17 cellular contexts compared by ENCODE assay signal in genomic region chr9:136092353-136092650, GRCh38. TPM values are rescaled to one million over a fixed set of nuclear protein-coding genes. Genes with fewer than 3 reads are reported as not detected.
A peak's percentile ranks its signal among the peaks of the same experiment; 100 is the strongest.
DNase-seq lines count a peak whose midpoint lies in the region; ATAC-seq, FAIRE-seq and TF ChIP-seq lines count a peak whose summit lies in the region.
"Had no signal": no experiment of that assay in that cellular context is flagged by ENCODE, and none has a peak within 500 bp of the region (broad histone marks: within the 10 kb centered on the region; RNA-seq: fewer than 3 reads in every experiment).

No MANE protein-coding gene starts in this region.

- peaks cover 74% of the 10 kb centered on the region for H3K79me2 ChIP-seq in K562 (ENCODE audit: control insufficient read depth, insufficient read depth, low read length)

- H2AFZ ChIP-seq in K562 (ENCODE audit: low read depth, low read length), result no peak overlapping the region

- H3K9ac ChIP-seq in HUES64 (ENCODE audit: low read depth, low read length) (no peak overlapping the region), K562 (ENCODE audit: insufficient read depth in 1 of 2, low read depth in 2 of 2, low read length in 2 of 2) (peak overlapping the region in 1 of 2 experiments; percentile 98; a peak in 2 of 4 replicates)
- H3K9ac ChIP-seq: BLaER1 had no signal

- H3K4me1 ChIP-seq in HUES64 (ENCODE audit: insufficient read depth, low read length), result peaks cover 21% of the 10 kb centered on the region
- peaks cover 20 to 79% of the 10 kb centered on the region in 2 experiments; a peak in 4 of 5 replicates for H3K4me1 ChIP-seq in K562 (replicated peaks in 1 of 2; ENCODE audit: control insufficient read depth in 2 of 2, insufficient read depth in 2 of 2, low read length in 2 of 2)

- H3K27me3 Mint-ChIP-seq in nephron (ENCODE audit: low read depth), result peaks cover 3% of the 10 kb centered on the region
- H3K27me3 Mint-ChIP-seq: activated naive CD8-positive, alpha-beta T cell had no signal

- no peaks in the 10 kb centered on the region for H3K9me3 Mint-ChIP-seq in nephron
- H3K9me3 Mint-ChIP-seq: activated T-cell treated with anti-CD3 and anti-CD28 coated beads, Interleukin-2, amount 50 U/mL, for 4 hours had no signal

- no peak for TF ChIP-seq POLR2A in K562 (conservative IDR thresholded peaks at IDR 0.05)

- TF ChIP-seq CTCF in K562 (IDR thresholded peaks at IDR 0.05 in 2 of 3, conservative IDR thresholded peaks at IDR 0.05 in 1 of 3; ENCODE audit: insufficient read depth in 2 of 3, low read depth in 1 of 3, low read length in 3 of 3) (no peak), nephron (IDR thresholded peaks at IDR 0.05; ENCODE audit: unreplicated experiment in 3 of 3) (no peak)

- in situ Hi-C loops in K562 (cut with MboI), result no loop called here

- whole genome bisulfite sequencing in HUES64, result 85% methylated on average over 10 of the region's 10 CpGs
- WGBS in K562 (ENCODE audit: insufficient coverage, low coverage, missing lambda C conversion rate), result 67% methylated on average over 10 of the region's 10 CpGs

- no peak for ATAC-seq in K562
- ATAC-seq in activated CD4-positive, CD25-positive, alpha-beta regulatory T cell treated with anti-CD3 and anti-CD28 coated beads, Interleukin-2, amount 50 U/mL, for 24 hours, result no peak
- ATAC-seq: activated T-cell treated with anti-CD3 and anti-CD28 coated beads, Interleukin-2, amount 50 U/mL, for 4 hours had no signal

- TF ChIP-seq RAD21 in K562 (CRISPR knock-in tag; conservative IDR thresholded peaks at IDR 0.05 in 1 of 2, IDR thresholded peaks at IDR 0.05 in 1 of 2), result no peak

- CTCF ChIA-PET in K562 (lab: Yijun Ruan, JAX; ENCODE audit: low intra/inter-chr PET ratio), result no interaction called here
- CTCF ChIA-PET in HEK293T (lab: Yijun Ruan, JAX), result no interaction called here

- no peaks in the 10 kb centered on the region for H3K9me1 ChIP-seq in K562 (ENCODE audit: control insufficient read depth, insufficient read depth, low read length)

- H4K20me1 ChIP-seq in K562 (replicated peaks; ENCODE audit: control insufficient read depth, insufficient read depth, low read length), result peaks cover 23% of the 10 kb centered on the region; the same call in 1 of the 2 replicates

- H3K36me3 ChIP-seq in HUES64 (ENCODE audit: insufficient read depth, low read length) (no peaks in the 10 kb centered on the region), K562 (ENCODE audit: control insufficient read depth, insufficient read depth, low read length) (peaks cover 27% of the 10 kb centered on the region; the same call in 2 of the 3 replicates)
- H3K36me3 ChIP-seq: BLaER1 had no signal

- intact Hi-C loops in K562 (cut with micrococcal nuclease), result loop anchor here (10.0 kb wide), 1 partner anchor 128 kb away; the partner anchor contains the start of gene UBAC1

- no peaks in the 10 kb centered on the region for H3K36me3 Mint-ChIP-seq in nephron (ENCODE audit: low read depth)
- H3K36me3 Mint-ChIP-seq: activated naive CD8-positive, alpha-beta T cell had no signal

- peaks cover 19% of the 10 kb centered on the region for H3K4me1 Mint-ChIP-seq in nephron

- POLR2A ChIA-PET in K562 (lab: Yijun Ruan, JAX), result interaction anchor here (0.8 kb wide), 1 partner anchor 15 kb away, joined by 3 read pairs; no protein-coding TSS in a partner anchor
- POLR2A ChIA-PET in HEK293T (lab: Yijun Ruan, JAX), result interaction anchor here (0.8 kb wide), 1 partner anchor 27 kb away, joined by 3 read pairs; no protein-coding TSS in a partner anchor

- no peak overlapping the region for H3K27ac Mint-ChIP-seq in nephron
- H3K27ac Mint-ChIP-seq: activated naive CD8-positive, alpha-beta T cell had no signal

- peaks cover 23% of the 10 kb centered on the region for H3K27me3 ChIP-seq in HUES64 (ENCODE audit: insufficient read depth, low read length)
- H3K27me3 ChIP-seq in K562 (ENCODE audit: control insufficient read depth in 2 of 2, insufficient read depth in 2 of 2, low read length in 2 of 2), result no peaks in the 10 kb centered on the region

- H3K9me3 ChIP-seq in HUES64 (ENCODE audit: insufficient read depth, low read depth, low read length), result no peaks in the 10 kb centered on the region
- no peaks in the 10 kb centered on the region for H3K9me3 ChIP-seq in K562 (replicated peaks; ENCODE audit: control insufficient read depth, insufficient read depth, low read depth, low read length)
- H3K9me3 ChIP-seq: BLaER1, HAP-1 had no signal

- peak overlapping the region; percentile 10; the same call in 1 of the 2 replicates for H3K4me2 ChIP-seq in K562 (ENCODE audit: insufficient read depth, low read length)
- H3K4me2 ChIP-seq: BLaER1 had no signal

- TF ChIP-seq EP300 in K562 (IDR thresholded peaks at IDR 0.05; ENCODE audit: low read length), result no peak

- peak overlapping the region; percentile 38 to 85 (median 77) for H3K4me3 Mint-ChIP-seq in nephron

- peak in 1 of 4 experiments; percentile 10 for DNase-seq in K562 (ENCODE audit: extremely low read depth in 1 of 4, low spot score in 3 of 4)
- no peak for DNase-seq in substantia nigra (lab: John Stamatoyannopoulos, UW)
- no peak for DNase-seq in HEK293T (ENCODE audit: extremely low spot score)
- no peak for DNase-seq in NCI-H187 treated with DMSO at 0.1 percent for 48 hours (lab: John Stamatoyannopoulos, UW)
- DNase-seq: activated CD4-positive, alpha-beta T cell treated with anti-CD3 and anti-CD28 coated beads, Interleukin-2, amount 50 U/mL, for 4 hours; activated T-cell treated with anti-CD3 and anti-CD28 coated beads, Interleukin-2, amount 50 U/mL, for 4 hours; DMS153; MM.1S; NCI-H1930; NCI-H510A treated with DMSO at 0.1 percent for 48 hours; retina had no signal

- H3K4me3 ChIP-seq in HUES64 (ENCODE audit: low read length) (no peak overlapping the region), K562 (no peak overlapping the region)
- H3K4me3 ChIP-seq: BLaER1, HAP-1 had no signal

- no peak for FAIRE-seq in K562 (lab: Jason Lieb, UNC)

- BruUV-seq in K562 (replicated peaks; lab: Mats Ljungman, UMichigan), result no TSS peak

- H3K27ac ChIP-seq in HUES64 (ENCODE audit: low read depth, low read length), result peak overlapping the region; percentile 25; the same call in 1 of the 2 replicates
- H3K27ac ChIP-seq in K562 (ENCODE audit: extremely low read depth, low read depth, low read length), result peak overlapping the region; percentile 13; the same call in 1 of the 3 replicates
- peak overlapping the region; percentile 74 for H3K27ac ChIP-seq in substantia nigra (ENCODE audit: low read depth, low read length, poor library complexity, severe bottlenecking)
- H3K27ac ChIP-seq: BLaER1 had no signal

TF ChIP-seq in HEK293T, 16 proteins besides CTCF, POLR2A, EP300 and RAD21 (continues in another document):
- TF ChIP-seq PKNOX1 (IDR thresholded peaks at IDR 0.05) (no peak), FOXM1 (IDR thresholded peaks at IDR 0.05; ENCODE audit: borderline replicate concordance) (no peak), LEF1 (IDR thresholded peaks at IDR 0.05; ENCODE audit: borderline replicate concordance) (no peak), FOXK2 (IDR thresholded peaks at IDR 0.05) (no peak)

RNA-seq across cellular contexts. Expression of gene NACC2, which starts 2.8 kb away (rescaled TPM):
- 6.4 TPM for polyA plus RNA-seq in HUES64 (2013, experiment 1 of 2)
- 7.7 TPM for polyA plus RNA-seq in HUES64 (2013, experiment 2 of 2)
- total RNA-seq in K562 (2011; cell fraction: chromatin; rRNA removed; ENCODE audit: low replicate concordance), result 15.2 and 27.2 TPM in 2 replicates
- total RNA-seq in K562 (2011; cell fraction: nucleolus; rRNA removed), result 17.0 and 18.7 TPM in 2 replicates
- total RNA-seq in K562 (2011; cell fraction: nucleoplasm; rRNA removed), result 10.7 and 13.6 TPM in 2 replicates
- total RNA-seq in K562 (2014; rRNA removed) (16.6 and 21.1 TPM in 2 replicates), K562 (2014; rRNA removed; fragmentation: Illumina TruSeq; extraction: Trizol) (4.4 and 4.8 TPM in 2 replicates), K562 (2015; rRNA removed; fragmentation: Illumina TruSeq; extraction: Trizol) (9.9 and 10.1 TPM in 2 replicates), K562 (2021) (22.2 and 25.1 TPM in 2 replicates)
- polyA plus RNA-seq in K562 (2011; rRNA removed) (5.6 TPM in 2 replicates), K562 (2014; fragmentation: Illumina TruSeq; extraction: Trizol) (5.2 and 8.0 TPM in 2 replicates), K562 (2014; fragmentation: Nextera tagmentation; extraction: Ambion mirVana) (under 1 TPM; 0.70 to 0.73 TPM), K562 (2014; rRNA removed) (11.7 and 12.5 TPM in 2 replicates)
- polyA plus RNA-seq in K562 (2011; cell fraction: cytosol; rRNA removed), result 7.2 and 16.2 TPM in 2 replicates
- 14.6 and 26.1 TPM in 2 replicates for polyA plus RNA-seq in K562 (2011; cell fraction: nucleus; rRNA removed)
- polyA plus RNA-seq in K562 (2012), result 9.1 and 10.5 TPM in 2 replicates
- polyA minus RNA-seq in K562 (2011; rRNA and poly(A)+ RNA removed), result 5.4 and 11.8 TPM in 2 replicates
- polyA minus RNA-seq in K562 (2011; cell fraction: cytosol; rRNA and poly(A)+ RNA removed), result 12.6 and 13.9 TPM in 2 replicates
- 5.9 and 6.5 TPM in 2 replicates for polyA minus RNA-seq in K562 (2011; cell fraction: nucleus; rRNA and poly(A)+ RNA removed)

RNA-seq across cellular contexts. Expression of gene TMEM250, which starts 26.4 kb away (rescaled TPM):
- polyA plus RNA-seq in HUES64 (2013, experiment 1 of 2), result 31.5 TPM
- polyA plus RNA-seq in HUES64 (2013, experiment 2 of 2), result 29.2 TPM
- 9.3 and 37.6 TPM in 2 replicates for total RNA-seq in K562 (2011; cell fraction: chromatin; rRNA removed; ENCODE audit: low replicate concordance)
- 42.5 and 42.8 TPM in 2 replicates for total RNA-seq in K562 (2011; cell fraction: nucleolus; rRNA removed)
- total RNA-seq in K562 (2011; cell fraction: nucleoplasm; rRNA removed), result 19.5 and 20.3 TPM in 2 replicates
- total RNA-seq in K562 (2014; rRNA removed) (44.6 and 51.3 TPM in 2 replicates), K562 (2014; rRNA removed; fragmentation: Illumina TruSeq; extraction: Trizol) (6.2 and 6.7 TPM in 2 replicates), K562 (2015; rRNA removed; fragmentation: Illumina TruSeq; extraction: Trizol) (21.6 and 23.3 TPM in 2 replicates), K562 (2021) (40.6 and 43.1 TPM in 2 replicates)
- polyA plus RNA-seq in K562 (2011; rRNA removed) (11.5 and 12.2 TPM in 2 replicates), K562 (2014; fragmentation: Illumina TruSeq; extraction: Trizol) (9.8 and 16.8 TPM in 2 replicates), K562 (2014; fragmentation: Nextera tagmentation; extraction: Ambion mirVana) (under 1 TPM; 0.32 to 0.64 TPM), K562 (2014; rRNA removed) (25.1 and 28.0 TPM in 2 replicates)
- polyA plus RNA-seq in K562 (2011; cell fraction: cytosol; rRNA removed), result 15.5 and 50.0 TPM in 2 replicates
- 27.4 and 47.1 TPM in 2 replicates for polyA plus RNA-seq in K562 (2011; cell fraction: nucleus; rRNA removed)
- polyA plus RNA-seq in K562 (2012), result 27.5 and 33.5 TPM in 2 replicates
- 4.9 and 9.2 TPM in 2 replicates for polyA minus RNA-seq in K562 (2011; rRNA and poly(A)+ RNA removed)
- polyA minus RNA-seq in K562 (2011; cell fraction: cytosol; rRNA and poly(A)+ RNA removed), result 18.4 and 21.8 TPM in 2 replicates
- 18.7 and 25.0 TPM in 2 replicates for polyA minus RNA-seq in K562 (2011; cell fraction: nucleus; rRNA and poly(A)+ RNA removed)

Comparison
In these comparisons a context has a peak if more than half of its experiments do, and no peak if none do; other contexts are left out.
1. H3K27ac ChIP-seq: peak in every context shown above with its lines; median percentile 74 in substantia nigra; 25 in HUES64; 13 in K562.